ENCODE assay signal across 8 cellular contexts in genomic region chr10:75294518-75294865, GRCh38. TPM values are rescaled to one million over a fixed set of nuclear protein-coding genes. Genes with fewer than 3 reads are reported as not detected.
A peak's percentile ranks its signal among the peaks of the same experiment; 100 is the strongest.
DNase-seq lines count a peak whose midpoint lies in the region; ATAC-seq and TF ChIP-seq lines count a peak whose summit lies in the region.

No MANE protein-coding gene starts in this region.

- peaks cover 6% of the 10 kb centered on the region for H3K9me3 Mint-ChIP-seq in activated B cell treated with CpG ODN at 0.5 μM for 24 hours

- H3K4me1 Mint-ChIP-seq in activated B cell treated with CpG ODN at 0.5 μM for 24 hours, result peaks cover 5% of the 10 kb centered on the region

- peaks cover 17% of the 10 kb centered on the region for H3K4me1 ChIP-seq in hepatocyte (ENCODE audit: insufficient read depth)

- H4K20me1 ChIP-seq in hepatocyte (ENCODE audit: insufficient read depth, poor library complexity, severe bottlenecking), result no peaks in the 10 kb centered on the region

- peaks cover 23% of the 10 kb centered on the region for H3K27me3 Mint-ChIP-seq in activated B cell treated with CpG ODN at 0.5 μM for 24 hours

- H3K4me3 ChIP-seq in hepatocyte (peak overlapping the region; percentile 48), skin epidermis (peak overlapping the region; percentile 44 to 64 (median 49))

- TF ChIP-seq CTCF in activated B cell treated with CpG ODN at 0.5 μM for 24 hours (IDR thresholded peaks at IDR 0.05) (no peak), hepatocyte (IDR thresholded peaks at IDR 0.05; ENCODE audit: poor library complexity) (no peak)

- no peaks in the 10 kb centered on the region for H3K9me2 ChIP-seq in hepatocyte (replicated peaks; ENCODE audit: insufficient read depth)

- DNase-seq in activated B cell treated with CpG ODN at 0.5 μM for 24 hours (no peak), hepatocyte (ENCODE audit: low spot score) (no peak), HCEC 1CT (no peak), NCI-H82 treated with DMSO at 0.1 percent for 48 hours (lab: John Stamatoyannopoulos, UW; ENCODE audit: unreplicated experiment) (no peak), SKM-1 treated with dmso at 0.1 percent for 144 hours (lab: John Stamatoyannopoulos, UW; ENCODE audit: unreplicated experiment) (no peak), AML-193 (lab: John Stamatoyannopoulos, UW) (no peak)

- no peaks in the 10 kb centered on the region for H3K27me3 ChIP-seq in hepatocyte

- H3K4me3 Mint-ChIP-seq in activated B cell treated with CpG ODN at 0.5 μM for 24 hours, result peak overlapping the region; percentile 78

- no peaks in the 10 kb centered on the region for H3K36me3 Mint-ChIP-seq in activated B cell treated with CpG ODN at 0.5 μM for 24 hours (ENCODE audit: low read depth)

- WGBS in hepatocyte (ENCODE audit: low lambda C conversion rate, missing lambda C conversion rate), result 18% methylated on average over 4 of the region's 20 CpGs

- H3K4me2 ChIP-seq in hepatocyte, result peak overlapping the region; percentile 82

- peak overlapping the region; percentile 62 for H2AFZ ChIP-seq in hepatocyte

- POLR2A ChIA-PET in activated B cell treated with CpG ODN at 0.5 μM for 24 hours (lab: Charles Lee), result no interaction called here

- no peaks in the 10 kb centered on the region for H3K9me3 ChIP-seq in hepatocyte (ENCODE audit: low read depth)

- intact Hi-C loops in activated B cell treated with CpG ODN at 0.5 μM for 24 hours (cut with micrococcal nuclease), result no loop called here

- no peaks in the 10 kb centered on the region for H3K79me2 ChIP-seq in hepatocyte

- CTCF ChIA-PET in activated B cell treated with CpG ODN at 0.5 μM for 24 hours (lab: Charles Lee), result no interaction called here

- H3K27ac ChIP-seq in hepatocyte, result peak overlapping the region; percentile 71
- H3K27ac ChIP-seq in skin epidermis, result peak overlapping the region; percentile 65 to 99 (median 91)

- ATAC-seq in HG02798 (IDR thresholded peaks at IDR 0.05; ENCODE audit: poor library complexity, unreplicated experiment) (peak; percentile 18), activated B cell treated with CpG ODN at 0.5 μM for 24 hours (ENCODE audit: low read depth) (no peak)

- H3K36me3 ChIP-seq in hepatocyte (replicated peaks; ENCODE audit: insufficient read depth, low read depth), result no peaks in the 10 kb centered on the region

- no peak overlapping the region for H3K27ac Mint-ChIP-seq in activated B cell treated with CpG ODN at 0.5 μM for 24 hours

RNA-seq across cellular contexts. Expression of gene COMTD1, which starts 58.7 kb away (rescaled TPM):
- total RNA-seq in activated B cell treated with CpG ODN at 0.5 μM for 24 hours (13.2 and 15.4 TPM in 2 replicates), hepatocyte (19.2 and 36.7 TPM in 2 replicates)
- polyA plus RNA-seq in hepatocyte, result 46.4 and 51.9 TPM in 2 replicates
